8 cellular contexts compared by ENCODE assay signal in the genomic region with DNA sequence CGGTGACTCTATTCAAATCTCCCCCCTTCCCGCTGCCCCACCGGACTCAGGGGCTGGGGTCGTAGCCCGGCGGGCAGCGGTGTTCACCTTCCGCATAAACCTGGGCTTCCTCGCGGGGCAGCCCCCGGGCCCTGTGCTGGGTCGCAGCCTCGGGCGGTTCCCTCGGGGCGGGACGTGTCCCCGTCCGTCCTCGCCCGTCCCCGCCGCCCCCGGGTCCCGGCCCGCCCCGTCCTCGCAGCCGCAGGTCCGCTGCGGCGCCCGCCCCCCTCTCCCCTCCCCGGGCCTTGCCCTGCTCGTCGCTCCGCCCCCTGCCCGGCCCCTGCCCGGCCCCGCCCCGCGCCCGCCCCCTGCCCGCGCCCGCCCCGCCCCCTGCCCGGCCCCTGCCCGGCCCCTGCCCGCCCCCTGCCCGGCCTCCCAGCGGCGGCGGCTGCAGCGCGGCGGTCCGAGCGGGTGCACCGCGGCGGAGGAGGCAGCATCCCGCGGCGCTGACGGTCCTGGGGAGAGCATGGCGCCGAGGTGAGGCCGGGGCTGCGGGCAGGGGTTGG. TPM values are rescaled to one million over a fixed set of nuclear protein-coding genes. Genes with fewer than 3 reads are reported as not detected.
DNase-seq lines count a peak whose midpoint lies in the region; ATAC-seq and TF ChIP-seq lines count a peak whose summit lies in the region.

A gene (plus strand): TSS at position 440 of the 545 bp plus-strand sequence. CDS start 66 bp downstream, at position 506.

- DNase-seq in NCI-H82 (lab: John Stamatoyannopoulos, UW) (peak; percentile 62), NCI-H82 treated with DMSO at 0.1 percent for 48 hours (lab: John Stamatoyannopoulos, UW; ENCODE audit: unreplicated experiment) (no peak), dorsolateral prefrontal cortex (no peak), lower leg skin (ENCODE audit: low spot score in 2 of 2) (no peak)
- peak; percentile 10 to 46 (median 16) for DNase-seq in stimulated activated CD4-positive, alpha-beta T cell treated with anti-CD3 and anti-CD28 coated beads, TNF-alpha, amount 100 ng/mL, for 48 hours (ENCODE audit: low read depth in 3 of 3)

- peak within 1 kb of the TSS; percentile 23 to 67 (median 47) for H3K4me3 ChIP-seq in dorsolateral prefrontal cortex
- peak within 1 kb of the TSS; percentile 12 for H3K4me3 ChIP-seq in lower leg skin (ENCODE audit: low read depth, poor library complexity, severe bottlenecking)

- WGBS in lower leg skin, 2 donors: 3% methylated on average over 29 of the region's 70 CpGs; no CpG with 5 or more reads in 1 of the 2 donors

- TF ChIP-seq CTCF in VCaP (conservative IDR thresholded peaks at IDR 0.05) (peak; percentile 22; the same call in 1 of the 2 replicates), dorsolateral prefrontal cortex (IDR thresholded peaks at IDR 0.05 in 54 of 56, conservative IDR thresholded peaks at IDR 0.05 in 2 of 56; ENCODE audit: low read depth in 1 of 56, partially characterized antibody in 56 of 56) (no peak), lower leg skin (IDR thresholded peaks at IDR 0.05) (no peak)

- intact Hi-C loops in dorsolateral prefrontal cortex (cut with DNase I) (no loop called here), lower leg skin (cut with DNase I; ENCODE audit: low total_unique reads) (no loop called here)

- H3K27me3 ChIP-seq in dorsolateral prefrontal cortex: peaks cover 0 to 49% (median 17%) of the 10 kb centered on the region in 45 donors

- TF ChIP-seq POLR2A in lower leg skin (IDR thresholded peaks at IDR 0.05): no peak

- H3K27ac ChIP-seq in VCaP (peak within 1 kb of the TSS; percentile 69), dorsolateral prefrontal cortex (peak within 1 kb of the TSS in 33 of 59 donors; percentile 0 to 81 (median 58))

- ATAC-seq in GM21717 (IDR thresholded peaks at IDR 0.05; ENCODE audit: unreplicated experiment): no peak
- ATAC-seq in GM19452 (IDR thresholded peaks at IDR 0.05; ENCODE audit: unreplicated experiment): no peak

RNA-seq across cellular contexts. Expression of the gene that starts here (rescaled TPM):
- 10 to 100 TPM in 118 of 120 experiments, 1 to 10 TPM in 2; 9.3 to 67.9 (median 18.9) TPM for total RNA-seq in dorsolateral prefrontal cortex
- total RNA-seq in lower leg skin: 100 to 1,000 TPM in 1 of 4 donors, 10 to 100 TPM in 3; 63.3 to 126 (median 85.9) TPM

Comparison
In these comparisons a context has a peak if more than half of its experiments do, and no peak if none do; other contexts are left out.
1. DNase-seq: peak in NCI-H82 (single experiment) and stimulated activated CD4-positive, alpha-beta T cell treated with anti-CD3 and anti-CD28 coated beads, TNF-alpha, amount 100 ng/mL, for 48 hours (3 of 3); none in NCI-H82 treated with DMSO at 0.1 percent for 48 hours (single experiment), dorsolateral prefrontal cortex (0 of 10) and lower leg skin (0 of 2).